In genomic region chr20:62120990-62121775, GRCh38 we compare ENCODE assay signal across 8 cellular contexts. TPM values are rescaled to one million over a fixed set of nuclear protein-coding genes. Genes with fewer than 3 reads are reported as not detected.
DNase-seq lines count a peak whose midpoint lies in the region; ATAC-seq and TF ChIP-seq lines count a peak whose summit lies in the region.

No MANE protein-coding gene starts in this region.

- H3K4me3 ChIP-seq in DOHH2 (ENCODE audit: low read length) (peak overlapping the region; percentile 85), HUES48 (ENCODE audit: low read depth, low read length) (peak overlapping the region; percentile 71), iPS DF 6.9 (ENCODE audit: low read length) (peak overlapping the region; percentile 57; the same call in 1 of the 2 replicates), smooth muscle cell (peak overlapping the region; percentile 66)

- H3K27ac ChIP-seq in DOHH2 (ENCODE audit: low read depth, low read length) (peak overlapping the region; percentile 88), HUES48 (ENCODE audit: low read depth, low read length) (peak overlapping the region; percentile 91), iPS DF 6.9 (ENCODE audit: low read length) (no peak overlapping the region), smooth muscle cell (ENCODE audit: low read depth) (peak overlapping the region; percentile 76)

- H3K4me3 Mint-ChIP-seq in activated naive CD8-positive, alpha-beta T cell = peak overlapping the region; percentile 88

- WGBS in iPS DF 6.9 (ENCODE audit: insufficient coverage, insufficient read length) = no CpG with 5 or more reads among the region's 45 CpGs
- WGBS in smooth muscle cell (ENCODE audit: low lambda C conversion rate) = 17% methylated on average over 45 of the region's 45 CpGs

- ATAC-seq in GM21390 (IDR thresholded peaks at IDR 0.05; ENCODE audit: unreplicated experiment) = peak; percentile 5

- no peaks in the 10 kb centered on the region for H3K27me3 Mint-ChIP-seq in activated naive CD8-positive, alpha-beta T cell

- DNase-seq in iPS DF 6.9 (ENCODE audit: low read depth, low spot score) (no peak), smooth muscle cell (lab: John Stamatoyannopoulos, UW; ENCODE audit: unreplicated experiment) (no peak), GM19238 (ENCODE audit: insufficient read length, low spot score) (no peak), NCI-H774 (lab: John Stamatoyannopoulos, UW) (no peak)

- H3K4me1 ChIP-seq in DOHH2 (ENCODE audit: control insufficient read depth, low read length) (peaks cover 28% of the 10 kb centered on the region), HUES48 (ENCODE audit: control insufficient read depth, insufficient read depth, low read length) (no peaks in the 10 kb centered on the region; the same call in 1 of the 2 replicates), iPS DF 6.9 (ENCODE audit: control insufficient read depth, insufficient read depth, low read length) (no peaks in the 10 kb centered on the region), smooth muscle cell (ENCODE audit: low read depth) (peaks cover 16% of the 10 kb centered on the region)

- H4K20me1 ChIP-seq in DOHH2 (ENCODE audit: control insufficient read depth, insufficient read depth, low read depth, low read length) = peaks cover 14% of the 10 kb centered on the region
- H4K20me1 ChIP-seq in smooth muscle cell (ENCODE audit: low read depth) = peaks cover 34% of the 10 kb centered on the region

- no peaks in the 10 kb centered on the region for H3K9me2 ChIP-seq in DOHH2 (replicated peaks; ENCODE audit: control insufficient read depth, low read length)

- peak overlapping the region; percentile 95 for H3K4me2 ChIP-seq in DOHH2 (ENCODE audit: low read length)
- H3K4me2 ChIP-seq in smooth muscle cell = peak overlapping the region; percentile 86

- H3K27ac Mint-ChIP-seq in activated naive CD8-positive, alpha-beta T cell = peak overlapping the region; percentile 96

- H3K9me3 ChIP-seq in DOHH2 (ENCODE audit: control insufficient read depth, insufficient read depth, low read length) = no peaks in the 10 kb centered on the region
- H3K9me3 ChIP-seq in HUES48 (ENCODE audit: control insufficient read depth, insufficient read depth, low read length) = no peaks in the 10 kb centered on the region
- no peaks in the 10 kb centered on the region for H3K9me3 ChIP-seq in iPS DF 6.9 (ENCODE audit: control insufficient read depth, insufficient read depth, low read length)
- no peaks in the 10 kb centered on the region for H3K9me3 ChIP-seq in smooth muscle cell (replicated peaks; ENCODE audit: low read depth)

- no peaks in the 10 kb centered on the region for H3K9me3 Mint-ChIP-seq in activated naive CD8-positive, alpha-beta T cell (ENCODE audit: low read depth)

- H3K9ac ChIP-seq in HUES48 (ENCODE audit: low read depth, low read length) (peak overlapping the region; percentile 63), smooth muscle cell (ENCODE audit: low read depth) (peak overlapping the region; percentile 73)

- H3F3A ChIP-seq in DOHH2 (ENCODE audit: control insufficient read depth, insufficient read depth) (0 out of 2 replicates have a peak, but pooled peaks cover 8% of the 10 kb centered on the region), smooth muscle cell (ENCODE audit: low read depth) (no peaks in the 10 kb centered on the region)

- H3K4me1 Mint-ChIP-seq in activated naive CD8-positive, alpha-beta T cell (ENCODE audit: low read depth) = peaks cover 47% of the 10 kb centered on the region

- TF ChIP-seq CTCF in DOHH2 (IDR thresholded peaks at IDR 0.05; ENCODE audit: low read depth, low read length, poor library complexity, severe bottlenecking) (no peak), smooth muscle cell (IDR thresholded peaks at IDR 0.05; ENCODE audit: borderline replicate concordance, insufficient read depth, poor library complexity, severe bottlenecking) (no peak)

- H3K36me3 Mint-ChIP-seq in activated naive CD8-positive, alpha-beta T cell = no peaks in the 10 kb centered on the region

- H3K79me2 ChIP-seq in DOHH2 (ENCODE audit: control insufficient read depth, low read length) = peaks cover 34% of the 10 kb centered on the region
- H3K79me2 ChIP-seq in smooth muscle cell (ENCODE audit: low read depth) = peaks cover 23% of the 10 kb centered on the region

- H3K36me3 ChIP-seq in DOHH2 (ENCODE audit: control insufficient read depth, low read length) (peaks cover 30% of the 10 kb centered on the region), HUES48 (ENCODE audit: control insufficient read depth, insufficient read depth, low read length) (peaks cover 23% of the 10 kb centered on the region), iPS DF 6.9 (ENCODE audit: control insufficient read depth, insufficient read depth, low read length) (peaks cover 10% of the 10 kb centered on the region), smooth muscle cell (ENCODE audit: low read depth) (no peaks in the 10 kb centered on the region)

- H2AFZ ChIP-seq in smooth muscle cell (ENCODE audit: low read depth) = peak overlapping the region; percentile 79

- H3K27me3 ChIP-seq in DOHH2 (ENCODE audit: control insufficient read depth, low read length) (no peaks in the 10 kb centered on the region), HUES48 (ENCODE audit: control insufficient read depth, insufficient read depth, low read length) (no peaks in the 10 kb centered on the region), iPS DF 6.9 (ENCODE audit: control insufficient read depth, insufficient read depth, low read length) (no peaks in the 10 kb centered on the region), smooth muscle cell (ENCODE audit: low read depth) (no peaks in the 10 kb centered on the region)

RNA-seq across cellular contexts. Expression of gene LSM14B, which starts 1.1 kb away (rescaled TPM):
- 21.5 and 22.7 TPM in 2 replicates for total RNA-seq in smooth muscle cell
- polyA plus RNA-seq in smooth muscle cell = 4.9 and 5.6 TPM in 2 replicates

RNA-seq across cellular contexts. Expression of gene PSMA7, which starts 22.0 kb away (rescaled TPM):
- total RNA-seq in smooth muscle cell = 297 and 376 TPM in 2 replicates
- polyA plus RNA-seq in smooth muscle cell = 461 and 473 TPM in 2 replicates

RNA-seq across cellular contexts. Expression of gene SS18L1, which starts 22.4 kb away (rescaled TPM):
- total RNA-seq in smooth muscle cell = 10.1 and 15.1 TPM in 2 replicates
- polyA plus RNA-seq in smooth muscle cell = 1.1 and 2.3 TPM in 2 replicates

RNA-seq across cellular contexts. Expression of gene TAF4, which starts 55.5 kb away (rescaled TPM):
- 7.4 and 8.5 TPM in 2 replicates for total RNA-seq in smooth muscle cell
- polyA plus RNA-seq in smooth muscle cell = 0.67 and 0.96 TPM in 2 replicates
